9 cellular contexts compared by ENCODE assay signal in genomic region chr16:70684146-70685060, GRCh38. TPM values are rescaled to one million over a fixed set of nuclear protein-coding genes. Genes with fewer than 3 reads are reported as not detected.
DNase-seq lines count a peak whose midpoint lies in the region; ATAC-seq and TF ChIP-seq lines count a peak whose summit lies in the region.
"Had no signal": no experiment of that assay in that cellular context is flagged by ENCODE, and none has a peak within 500 bp of the region (broad histone marks: within the 10 kb centered on the region; RNA-seq: fewer than 3 reads in every experiment).

No MANE protein-coding gene starts in this region.

- DNase-seq in EH (ENCODE audit: low read depth) = peak; percentile 33
- no peak for DNase-seq in right atrium auricular region (ENCODE audit: low spot score)
- no peak for DNase-seq in gastrocnemius medialis
- DNase-seq in NCI-H1417 treated with DMSO at 0.1 percent for 48 hours (lab: John Stamatoyannopoulos, UW) = no peak
- no peak for DNase-seq in SW480 (ENCODE audit: low spot score)

- ATAC-seq in gastrocnemius medialis = no peak
- ATAC-seq in HG03135 (IDR thresholded peaks at IDR 0.05; ENCODE audit: unreplicated experiment) = no peak
- ATAC-seq in GM18868 (IDR thresholded peaks at IDR 0.05; ENCODE audit: unreplicated experiment) = no peak

- H3K27ac ChIP-seq in right atrium auricular region = peak overlapping the region; percentile 79 to 82
- H3K27ac ChIP-seq in gastrocnemius medialis = peak overlapping the region; percentile 50 to 88 (median 80)

- H3K27me3 Mint-ChIP-seq in activated naive CD8-positive, alpha-beta T cell = no peaks in the 10 kb centered on the region

- H3K9me3 ChIP-seq in right atrium auricular region = no peaks in the 10 kb centered on the region
- H3K9me3 ChIP-seq in gastrocnemius medialis = no peaks in the 10 kb centered on the region

- H3K4me1 ChIP-seq in right atrium auricular region (peaks cover 0 to 85% of the 10 kb centered on the region in 2 donors), gastrocnemius medialis (peaks cover 61 to 77% of the 10 kb centered on the region in 2 donors)

- intact Hi-C loops in gastrocnemius medialis (cut with DNase I; ENCODE audit: low total_unique reads) = no loop called here

- no peak for TF ChIP-seq POLR2A in gastrocnemius medialis (IDR thresholded peaks at IDR 0.05)

- no peak overlapping the region for H3K27ac Mint-ChIP-seq in activated naive CD8-positive, alpha-beta T cell

- no peaks in the 10 kb centered on the region for H3K36me3 Mint-ChIP-seq in activated naive CD8-positive, alpha-beta T cell

- H3K4me1 Mint-ChIP-seq in activated naive CD8-positive, alpha-beta T cell (ENCODE audit: low read depth) = peaks cover 11% of the 10 kb centered on the region

- in situ Hi-C loops in gastrocnemius medialis (cut with MboI; ENCODE audit: low sequenced_read_pairs in 4 of 4) = loop anchor here in 2 of 4 donors (5.0 to 10.0 kb wide), 3 partner anchors 50 to 88 kb away; no protein-coding TSS in a partner anchor

- H3K36me3 ChIP-seq in right atrium auricular region (peaks cover 4% of the 10 kb centered on the region), gastrocnemius medialis (peaks cover 0 to 2% of the 10 kb centered on the region in 2 donors)

- H3K27me3 ChIP-seq in right atrium auricular region = no peaks in the 10 kb centered on the region
- H3K27me3 ChIP-seq in gastrocnemius medialis = no peaks in the 10 kb centered on the region

- TF ChIP-seq CTCF in right atrium auricular region (IDR thresholded peaks at IDR 0.05) = no peak
- TF ChIP-seq CTCF in gastrocnemius medialis (IDR thresholded peaks at IDR 0.05 in 4 of 5, conservative IDR thresholded peaks at IDR 0.05 in 1 of 5) = no peak

- H3K4me3 Mint-ChIP-seq in activated naive CD8-positive, alpha-beta T cell = peak overlapping the region; percentile 77

- no peaks in the 10 kb centered on the region for H3K9me3 Mint-ChIP-seq in activated naive CD8-positive, alpha-beta T cell (ENCODE audit: low read depth)

- H3K4me3 ChIP-seq in right atrium auricular region (peak overlapping the region; percentile 71 to 75), gastrocnemius medialis (peak overlapping the region; percentile 70 to 80 (median 72))

RNA-seq across cellular contexts. Expression of gene MTSS2, which starts 1.4 kb away (rescaled TPM):
- 10 to 100 TPM; 35.3 to 44.7 TPM for total RNA-seq in right atrium auricular region
- total RNA-seq in gastrocnemius medialis = 100 to 1,000 TPM in 1 of 4 donors, 10 to 100 TPM in 3; 42.6 to 160 (median 93.9) TPM

RNA-seq across cellular contexts. Expression of gene IL34, which starts 38.0 kb away (rescaled TPM):
- 1 to 10 TPM in 1 of 2 donors, under 1 TPM in 1; 0.39 to 2.2 TPM for total RNA-seq in right atrium auricular region
- 10 to 100 TPM in 3 of 4 donors, under 1 TPM in 1; 0.71 to 93.0 (median 22.1) TPM for total RNA-seq in gastrocnemius medialis
- total RNA-seq: T-helper 2 cell treated with Interferon-gamma antibody and Interleukin-4, amounts not matched to agents 100 ng/mL and 5 ng/mL, for 36 hours had no signal
